ENCODE assay signal across 16 cellular contexts in genomic region chrX:85897376-85898110, GRCh38.
"Had no signal": no experiment of that assay in that cellular context is flagged by ENCODE, and none has a peak within 500 bp of the region (broad histone marks: within the 10 kb centered on the region; RNA-seq: fewer than 3 reads in every experiment).

No MANE protein-coding gene starts in this region.

- H3K4me3 ChIP-seq: body of pancreas, spleen had no signal

- H3K27me3 ChIP-seq: body of pancreas, spleen had no signal

- H3K27ac ChIP-seq: body of pancreas, spleen had no signal

- H3K9me3 ChIP-seq: body of pancreas, spleen had no signal

- DNase-seq: activated CD4-positive, alpha-beta T cell treated with anti-CD3 and anti-CD28 coated beads for 48 hours; activated CD8-positive, alpha-beta memory T cell treated with anti-CD3 and anti-CD28 coated beads, Interleukin-2, amount 50 U/mL, for 48 hours; activated CD8-positive, alpha-beta T cell treated with anti-CD3 and anti-CD28 coated beads, Interleukin-2, amount 10 ng/mL, durations not matched to agents 7 days and 5 days; activated naive CD4-positive, alpha-beta T cell; activated naive CD8-positive, alpha-beta T cell treated with anti-CD3 and anti-CD28 coated beads, Interleukin-2, amount 50 U/mL, for 24 hours; body of pancreas; effector memory CD4-positive, alpha-beta T cell; left colon; mammary epithelial cell; spleen; stimulated activated CD4-positive, alpha-beta T cell treated with anti-CD3 and anti-CD28 coated beads, Interleukin-1b, Interleukin-23, amount 100 ng/mL, for 48 hours; stimulated activated naive CD4-positive, alpha-beta T cell; substantia nigra; T-helper 9 cell; trophoblast cell had no signal

- ATAC-seq: activated CD8-positive, alpha-beta T cell treated with anti-CD3 and anti-CD28 coated beads, Interleukin-2, amount 10 ng/mL, durations not matched to agents 7 days and 5 days; activated naive CD8-positive, alpha-beta T cell treated with anti-CD3 and anti-CD28 coated beads, Interleukin-2, amount 50 U/mL, for 24 hours; body of pancreas; left colon; sciatic nerve had no signal
